14 cellular contexts compared by ENCODE assay signal in the genomic region with DNA sequence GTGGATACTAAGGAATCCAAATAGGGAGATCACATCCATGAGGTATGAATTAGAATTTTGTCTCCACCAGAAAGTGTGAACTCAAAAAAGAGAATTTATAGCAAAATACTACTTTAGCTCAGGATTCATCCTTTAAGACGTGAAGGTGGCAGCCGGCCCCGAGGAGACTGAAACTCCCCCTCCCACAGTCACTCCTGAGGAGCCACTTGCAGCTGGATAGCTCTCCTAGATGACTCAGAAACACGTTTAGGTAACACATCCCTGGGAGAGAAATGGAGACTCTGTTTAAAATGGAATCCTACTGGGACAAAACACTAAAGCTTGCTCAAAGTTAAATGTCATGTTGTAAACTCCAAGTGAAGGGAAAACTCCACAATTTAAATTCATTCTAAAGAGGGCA. TPM values are rescaled to one million over a fixed set of nuclear protein-coding genes. Genes with fewer than 3 reads are reported as not detected.
DNase-seq lines count a peak whose midpoint lies in the region; TF ChIP-seq lines count a peak whose summit lies in the region.
"Had no signal": no experiment of that assay in that cellular context is flagged by ENCODE, and none has a peak within 500 bp of the region (broad histone marks: within the 10 kb centered on the region; RNA-seq: fewer than 3 reads in every experiment).

No MANE protein-coding gene starts in this region.

- peaks cover 2% of the 10 kb centered on the region for H3K27me3 Mint-ChIP-seq in glutamatergic neuron (ENCODE audit: unreplicated experiment)
- H3K27me3 Mint-ChIP-seq: CD4-positive, alpha-beta memory T cell had no signal

- H3K9me3 ChIP-seq in OCI-LY7 (ENCODE audit: low read length): no peaks in the 10 kb centered on the region
- no peaks in the 10 kb centered on the region for H3K9me3 ChIP-seq in stomach smooth muscle (ENCODE audit: control insufficient read depth in 2 of 2, low read length in 2 of 2)
- no peaks in the 10 kb centered on the region for H3K9me3 ChIP-seq in Peyer's patch
- H3K9me3 ChIP-seq: BLaER1 treated with 17β-estradiol and CSF1 and Interleukin-3, amounts not matched to agents 10 nM and 100 nM; HAP-1 had no signal

- H3K4me3 ChIP-seq in OCI-LY7 (ENCODE audit: low read depth, low read length, poor library complexity, severe bottlenecking): no peak overlapping the region
- H3K4me3 ChIP-seq in stomach smooth muscle (ENCODE audit: low read length in 2 of 2): no peak overlapping the region
- H3K4me3 ChIP-seq in Peyer's patch: no peak overlapping the region
- H3K4me3 ChIP-seq: BLaER1 treated with 17β-estradiol and CSF1 and Interleukin-3, amounts not matched to agents 10 nM and 100 nM; HAP-1 had no signal

- H3K36me3 ChIP-seq in OCI-LY7 (ENCODE audit: insufficient read depth, low read length): no peaks in the 10 kb centered on the region
- no peaks in the 10 kb centered on the region for H3K36me3 ChIP-seq in stomach smooth muscle (ENCODE audit: control insufficient read depth in 2 of 2, insufficient read depth in 2 of 2, low read length in 2 of 2)
- no peaks in the 10 kb centered on the region for H3K36me3 ChIP-seq in Peyer's patch
- H3K36me3 ChIP-seq: HAP-1 had no signal

- H3K4me3 Mint-ChIP-seq in glutamatergic neuron (ENCODE audit: unreplicated experiment): peak overlapping the region; percentile 45
- H3K4me3 Mint-ChIP-seq: CD4-positive, alpha-beta memory T cell had no signal

- DNase-seq in G401 (ENCODE audit: low spot score): peak; percentile 11
- no peak for DNase-seq in OCI-LY7 (ENCODE audit: low spot score)
- no peak for DNase-seq in glutamatergic neuron
- DNase-seq in cerebellar nuclear complex (lab: John Stamatoyannopoulos, UW): no peak
- no peak for DNase-seq in Peyer's patch
- DNase-seq in GDM1 (lab: John Stamatoyannopoulos, UW): no peak
- DNase-seq in C1 segment of cervical spinal cord (lab: John Stamatoyannopoulos, UW): no peak
- DNase-seq: ACHN; CD4-positive, alpha-beta memory T cell; DMS79; GF-D8 had no signal

- 0 out of 2 replicates have a peak overlapping the region, but pooled peaks have one; percentile 13 for H2AFZ ChIP-seq in OCI-LY7 (ENCODE audit: low read length)

- H3K4me1 ChIP-seq in OCI-LY7 (ENCODE audit: insufficient read depth, low read length, poor library complexity, severe bottlenecking) (no peaks in the 10 kb centered on the region), stomach smooth muscle (ENCODE audit: control insufficient read depth, insufficient read depth, low read length) (peaks cover 51% of the 10 kb centered on the region), Peyer's patch (no peaks in the 10 kb centered on the region)
- H3K4me1 ChIP-seq: BLaER1 treated with 17β-estradiol and CSF1 and Interleukin-3, amounts not matched to agents 10 nM and 100 nM; HAP-1 had no signal

- H3K27ac Mint-ChIP-seq in glutamatergic neuron (ENCODE audit: unreplicated experiment): no peak overlapping the region

- CTCF ChIA-PET in OCI-LY7 (lab: Charles Lee; ENCODE audit: unreplicated experiment): no interaction called here

- H3K9me2 ChIP-seq in OCI-LY7 (ENCODE audit: insufficient read depth, low read length): no peaks in the 10 kb centered on the region

- peaks cover 2% of the 10 kb centered on the region for H3K9me3 Mint-ChIP-seq in glutamatergic neuron (ENCODE audit: unreplicated experiment)
- H3K9me3 Mint-ChIP-seq: CD4-positive, alpha-beta memory T cell had no signal

- in situ Hi-C loops in G401 (cut with HindIII; ENCODE audit: low sequenced_read_pairs): no loop called here

- H3K27me3 ChIP-seq in stomach smooth muscle (ENCODE audit: control insufficient read depth in 1 of 2, insufficient read depth in 2 of 2, low read length in 2 of 2) (no peaks in the 10 kb centered on the region), Peyer's patch (no peaks in the 10 kb centered on the region)
- H3K27me3 ChIP-seq: BLaER1 treated with 17β-estradiol and CSF1 and Interleukin-3, amounts not matched to agents 10 nM and 100 nM had no signal

- TF ChIP-seq CTCF in OCI-LY7 (conservative IDR thresholded peaks at IDR 0.05; ENCODE audit: low read length) (no peak), glutamatergic neuron (IDR thresholded peaks at IDR 0.05; ENCODE audit: partially characterized antibody, unreplicated experiment) (no peak), Peyer's patch (IDR thresholded peaks at IDR 0.05) (no peak)

- POLR2A ChIA-PET in OCI-LY7 (lab: Charles Lee): interaction anchor here (0.5 to 0.7 kb wide), 3 partner anchors 151 to 464 kb away, joined by 3 read pairs; no protein-coding TSS in a partner anchor

- no peak overlapping the region for H3K4me2 ChIP-seq in OCI-LY7 (ENCODE audit: low read length)
- H3K4me2 ChIP-seq: BLaER1 treated with 17β-estradiol and CSF1 and Interleukin-3, amounts not matched to agents 10 nM and 100 nM had no signal

- no peaks in the 10 kb centered on the region for H3K79me2 ChIP-seq in OCI-LY7 (ENCODE audit: insufficient read depth, low read depth, low read length)

- H3K4me1 Mint-ChIP-seq in glutamatergic neuron (ENCODE audit: low read depth, unreplicated experiment): peaks cover 42% of the 10 kb centered on the region

- intact Hi-C loops in OCI-LY7 (cut with micrococcal nuclease; ENCODE audit: unreplicated experiment): loop anchor here (2.0 to 10.0 kb wide), 5 partner anchors 123 to 1111 kb away; no protein-coding TSS in a partner anchor

- no peak for TF ChIP-seq POLR2A in Peyer's patch (IDR thresholded peaks at IDR 0.05)

- no TSS peak for BruUV-seq in OCI-LY7 (replicated peaks; lab: Mats Ljungman, UMichigan)

- no peaks in the 10 kb centered on the region for H3K36me3 Mint-ChIP-seq in glutamatergic neuron (ENCODE audit: unreplicated experiment)
- H3K36me3 Mint-ChIP-seq: CD4-positive, alpha-beta memory T cell had no signal

- H4K20me1 ChIP-seq in OCI-LY7 (ENCODE audit: insufficient read depth, low read length): no peaks in the 10 kb centered on the region
- H4K20me1 ChIP-seq: BLaER1 treated with 17β-estradiol and CSF1 and Interleukin-3, amounts not matched to agents 10 nM and 100 nM had no signal

- no peak overlapping the region for H3K9ac ChIP-seq in stomach smooth muscle (ENCODE audit: low read length in 2 of 2)
- H3K9ac ChIP-seq: BLaER1 treated with 17β-estradiol and CSF1 and Interleukin-3, amounts not matched to agents 10 nM and 100 nM had no signal

- H3K27ac ChIP-seq in OCI-LY7 (ENCODE audit: low read depth, low read length, poor library complexity, severe bottlenecking): no peak overlapping the region
- peak overlapping the region; percentile 95 for H3K27ac ChIP-seq in stomach smooth muscle (ENCODE audit: low read length)
- no peak overlapping the region for H3K27ac ChIP-seq in Peyer's patch
- H3K27ac ChIP-seq: BLaER1 treated with 17β-estradiol and CSF1 and Interleukin-3, amounts not matched to agents 10 nM and 100 nM had no signal

RNA-seq across cellular contexts. Expression of gene ICA1, which starts 46.3 kb away (rescaled TPM):
- total RNA-seq in G401 (2014; rRNA removed; shearing (Covaris generic)): 29.1 and 51.6 TPM in 2 replicates
- not detected in 2 replicates for total RNA-seq in OCI-LY7 (2014; rRNA removed; shearing (Covaris generic))
- total RNA-seq in OCI-LY7 (2022): 0.49 and 0.50 TPM in 2 replicates
- 9.8 TPM for total RNA-seq in glutamatergic neuron (ENCODE audit: unreplicated experiment)
- 10 to 100 TPM; 37.0 to 79.9 (median 52.4) TPM for total RNA-seq in Peyer's patch
